Comparison of ENCODE assay signal across 30 cellular contexts in genomic region chr9:71670121-71670520, GRCh38.
DNase-seq lines count a peak whose midpoint lies in the region; ATAC-seq, FAIRE-seq and TF ChIP-seq lines count a peak whose summit lies in the region.
"Had no signal": no experiment of that assay in that cellular context is flagged by ENCODE, and none has a peak within 500 bp of the region (broad histone marks: within the 10 kb centered on the region; RNA-seq: fewer than 3 reads in every experiment).

No MANE protein-coding gene starts in this region.

- no peaks in the 10 kb centered on the region for H4K20me1 ChIP-seq in astrocyte (ENCODE audit: insufficient read depth, low read length)

- no peak overlapping the region for H3K4me3 ChIP-seq in astrocyte (ENCODE audit: insufficient read depth, low read depth, low read length)
- H3K4me3 ChIP-seq: breast epithelium, gastrocnemius medialis, hepatocyte, prostate gland, right lobe of liver, tibial artery, vagina had no signal

- no peak for TF ChIP-seq CTCF in astrocyte (IDR thresholded peaks at IDR 0.05; ENCODE audit: insufficient read depth, low read depth, low read length)

- H3K27ac Mint-ChIP-seq in astrocyte (ENCODE audit: unreplicated experiment) = no peak overlapping the region
- H3K27ac Mint-ChIP-seq: activated naive CD8-positive, alpha-beta T cell; activated T-cell treated with anti-CD3 and anti-CD28 coated beads, Interleukin-2, amount 50 U/mL, for 24 hours had no signal

- no peak overlapping the region for H3K4me3 Mint-ChIP-seq in astrocyte (ENCODE audit: unreplicated experiment)
- H3K4me3 Mint-ChIP-seq: activated naive CD8-positive, alpha-beta T cell; activated T-cell treated with anti-CD3 and anti-CD28 coated beads, Interleukin-2, amount 50 U/mL, for 24 hours; naive B cell had no signal

- H3K4me1 Mint-ChIP-seq in astrocyte (ENCODE audit: low read depth, unreplicated experiment) = no peaks in the 10 kb centered on the region

- no peak overlapping the region for H3K9ac ChIP-seq in astrocyte (ENCODE audit: low read length)

- no peaks in the 10 kb centered on the region for H3K79me2 ChIP-seq in astrocyte (ENCODE audit: insufficient read depth, low read length)
- H3K79me2 ChIP-seq: hepatocyte had no signal

- no peaks in the 10 kb centered on the region for H3K9me3 ChIP-seq in astrocyte (ENCODE audit: insufficient read depth, low read depth, low read length)
- H3K9me3 ChIP-seq: BE2C, breast epithelium, gastrocnemius medialis, prostate gland, right lobe of liver, tibial artery, vagina had no signal

- no peaks in the 10 kb centered on the region for H3K36me3 ChIP-seq in astrocyte (ENCODE audit: insufficient read depth, low read length)
- H3K36me3 ChIP-seq: BE2C, breast epithelium, gastrocnemius medialis, prostate gland, right lobe of liver, tibial artery, vagina had no signal

- no peak overlapping the region for H3K4me2 ChIP-seq in astrocyte (ENCODE audit: low read length)
- H3K4me2 ChIP-seq: hepatocyte had no signal

- no peak overlapping the region for H3K27ac ChIP-seq in astrocyte (ENCODE audit: low read depth, low read length)
- H3K27ac ChIP-seq: breast epithelium, gastrocnemius medialis, hepatocyte, prostate gland, tibial artery, vagina had no signal

- peaks cover 5% of the 10 kb centered on the region for H3K36me3 Mint-ChIP-seq in astrocyte (ENCODE audit: low read depth, unreplicated experiment)
- H3K36me3 Mint-ChIP-seq: naive B cell had no signal

- H2AFZ ChIP-seq in astrocyte (ENCODE audit: low read depth, low read length) = no peak overlapping the region
- H2AFZ ChIP-seq: hepatocyte had no signal

- H3K27me3 Mint-ChIP-seq in astrocyte (ENCODE audit: low read depth, unreplicated experiment) = no peaks in the 10 kb centered on the region
- H3K27me3 Mint-ChIP-seq: activated T-cell treated with anti-CD3 and anti-CD28 coated beads, Interleukin-2, amount 50 U/mL, for 24 hours; naive B cell had no signal

- H3K27me3 ChIP-seq in astrocyte (ENCODE audit: insufficient read depth, low read length) = no peaks in the 10 kb centered on the region
- H3K27me3 ChIP-seq: breast epithelium, gastrocnemius medialis, hepatocyte, right lobe of liver, tibial artery, vagina had no signal

- peaks cover 3% of the 10 kb centered on the region for H3K9me3 Mint-ChIP-seq in astrocyte (ENCODE audit: unreplicated experiment)
- H3K9me3 Mint-ChIP-seq: activated T-cell treated with anti-CD3 and anti-CD28 coated beads, Interleukin-2, amount 50 U/mL, for 24 hours had no signal

- DNase-seq in astrocyte (ENCODE audit: low read depth) (no peak), NCI-H1105 (lab: John Stamatoyannopoulos, UW) (no peak), OCI-M2 (lab: John Stamatoyannopoulos, UW; ENCODE audit: unreplicated experiment) (no peak), HuH-7 (ENCODE audit: low spot score) (no peak)
- DNase-seq: activated effector memory CD4-positive, alpha-beta T cell treated with anti-CD3 and anti-CD28 coated beads, Interleukin-2, amount 50 U/mL, for 16 hours; activated T-cell treated with anti-CD3 and anti-CD28 coated beads, Interleukin-2, amount 50 U/mL, for 24 hours; BE2C; effector CD4-positive, alpha-beta T cell; gastrocnemius medialis; kidney glomerular epithelial cell; naive B cell; NCI-H1092 treated with DMSO at 0.1 percent for 48 hours; NCI-H1930; NK-92 treated with Interleukin-12 subunit alpha and Interleukin-12 subunit beta, amount 100 ng/mL, for 24 hours; right lobe of liver; Right ventricle myocardium superior; stimulated activated CD4-positive, alpha-beta T cell treated with anti-CD3 and anti-CD28 coated beads, Interleukin-12 subunit alpha, Interleukin-12 subunit beta, amount 100 ng/mL, for 4 hours; stimulated activated CD4-positive, alpha-beta T cell treated with anti-CD3 and anti-CD28 coated beads, Interleukin-2, amount 100 ng/mL, for 48 hours; T-helper 2 cell; tibial artery had no signal

- H3K4me1 ChIP-seq in astrocyte (ENCODE audit: insufficient read depth, low read length) = no peaks in the 10 kb centered on the region
- H3K4me1 ChIP-seq: BE2C, breast epithelium, gastrocnemius medialis, prostate gland, tibial artery, vagina had no signal

- ATAC-seq in GM18870 (IDR thresholded peaks at IDR 0.05; ENCODE audit: unreplicated experiment) (peak; percentile 81), HG02885 (IDR thresholded peaks at IDR 0.05; ENCODE audit: poor library complexity, unreplicated experiment) (peak; percentile 59), HG02763 (IDR thresholded peaks at IDR 0.05; ENCODE audit: unreplicated experiment) (no peak)
- ATAC-seq: gastrocnemius medialis had no signal

- peak; percentile 17 for FAIRE-seq in astrocyte (lab: Jason Lieb, UNC)
- FAIRE-seq: colon, GM12892 had no signal
